Comparison of ENCODE assay signal across 8 cellular contexts in genomic region chr10:97686301-97686961, GRCh38. TPM values are rescaled to one million over a fixed set of nuclear protein-coding genes. Genes with fewer than 3 reads are reported as not detected.
A peak's percentile ranks its signal among the peaks of the same experiment; 100 is the strongest.
DNase-seq lines count a peak whose midpoint lies in the region; ATAC-seq and TF ChIP-seq lines count a peak whose summit lies in the region.

No MANE protein-coding gene starts in this region.

- ATAC-seq in HG03103 (IDR thresholded peaks at IDR 0.05; ENCODE audit: low read depth, unreplicated experiment) (peak; percentile 11), HG02981 (IDR thresholded peaks at IDR 0.05; ENCODE audit: unreplicated experiment) (no peak)

- peak overlapping the region; percentile 88 to 90 for H3K4me3 Mint-ChIP-seq in CD14-positive monocyte

- H3K9me3 Mint-ChIP-seq in CD14-positive monocyte: peaks cover 0 to 3% (median 0%) of the 10 kb centered on the region in 7 donors

- TF ChIP-seq CTCF in CD14-positive monocyte (IDR thresholded peaks at IDR 0.05): no peak

- intact Hi-C loops in CD14-positive monocyte (cut with micrococcal nuclease): loop anchor here (5.0 to 10.0 kb wide), 3 partner anchors 44 to 942 kb away; partner anchors contain the start of genes ZFYVE27 (in 2 of the 2) and PI4K2A (in 1 of the 2)

- H3K27me3 Mint-ChIP-seq in CD14-positive monocyte (ENCODE audit: low read depth in 3 of 3): peaks cover 0 to 2% (median 1%) of the 10 kb centered on the region in 3 donors

- peak overlapping the region in 5 of 7 donors; percentile 26 to 90 (median 82) for H3K27ac Mint-ChIP-seq in CD14-positive monocyte

- DNase-seq in CD14-positive monocyte (ENCODE audit: low spot score) (no peak), inferior parietal cortex (ENCODE audit: extremely low spot score) (peak; percentile 13), NCI-H1105 treated with DMSO at 0.1 percent for 48 hours (lab: John Stamatoyannopoulos, UW) (no peak)
- peak; percentile 21 for DNase-seq in stimulated activated naive CD4-positive, alpha-beta T cell treated with Interleukin-2 at 50 U/mL for 16 hours (lab: John Stamatoyannopoulos, UW)
- no peak for DNase-seq in central memory CD4-positive, alpha-beta T cell

- H3K27ac ChIP-seq in angular gyrus (ENCODE audit: low read depth, low read length): peak overlapping the region; percentile 86

- peaks cover 63% of the 10 kb centered on the region for H3K4me1 Mint-ChIP-seq in CD14-positive monocyte

- H3K36me3 Mint-ChIP-seq in CD14-positive monocyte: peaks cover 0 to 2% of the 10 kb centered on the region in 2 donors

RNA-seq across cellular contexts. Expression of gene AVPI1, which starts 0.6 kb away (rescaled TPM):
- 1 to 10 TPM; 2.0 to 2.9 TPM for polyA plus RNA-seq in CD14-positive monocyte

RNA-seq across cellular contexts. Expression of gene MARVELD1, which starts 27.1 kb away (rescaled TPM):
- polyA plus RNA-seq in CD14-positive monocyte: 1 to 10 TPM; 3.7 to 9.2 TPM

RNA-seq across cellular contexts. Expression of gene PI4K2A, which starts 46.0 kb away (rescaled TPM):
- 1 to 10 TPM; 5.8 to 6.7 TPM for polyA plus RNA-seq in CD14-positive monocyte

RNA-seq across cellular contexts. Expression of gene ZFYVE27, which starts 50.5 kb away (rescaled TPM):
- polyA plus RNA-seq in CD14-positive monocyte: 1 to 10 TPM; 6.2 to 9.7 TPM

RNA-seq across cellular contexts. Expression of gene MORN4, which starts 53.1 kb away (rescaled TPM):
- polyA plus RNA-seq in CD14-positive monocyte: not detected

Comparison
In these comparisons a context has a peak if more than half of its experiments do, and no peak if none do; other contexts are left out.
1. DNase-seq: peak in inferior parietal cortex (single experiment) and stimulated activated naive CD4-positive, alpha-beta T cell treated with Interleukin-2 at 50 U/mL for 16 hours (single experiment); none in CD14-positive monocyte (single experiment), central memory CD4-positive, alpha-beta T cell (single experiment) and NCI-H1105 treated with DMSO at 0.1 percent for 48 hours (single experiment).